1 cellular context compared by ENCODE assay signal in genomic region chr18:47870605-47871004, GRCh38.
TF ChIP-seq lines count a peak whose summit lies in the region.

No MANE protein-coding gene starts in this region.

TF ChIP-seq in SK-N-SH, 30 proteins besides CTCF, POLR2A, EP300 and RAD21 (continued from another document):
- TF ChIP-seq JUND (IDR thresholded peaks at IDR 0.05) (no peak), GABPA (IDR thresholded peaks at IDR 0.05; ENCODE audit: low read depth) (no peak), TAF1 (IDR thresholded peaks at IDR 0.05; ENCODE audit: borderline replicate concordance, low read depth, low read length) (no peak), MEF2A (IDR thresholded peaks at IDR 0.05; ENCODE audit: borderline replicate concordance, low read depth) (no peak), EZH2phosphoT487 (IDR thresholded peaks at IDR 0.05; ENCODE audit: borderline replicate concordance, low read depth) (no peak)
